Comparison of ENCODE assay signal across 8 cellular contexts in genomic region chr17:7573324-7574080, GRCh38. TPM values are rescaled to one million over a fixed set of nuclear protein-coding genes. Genes with fewer than 3 reads are reported as not detected.
A peak's percentile ranks its signal among the peaks of the same experiment; 100 is the strongest.
DNase-seq lines count a peak whose midpoint lies in the region; ATAC-seq and TF ChIP-seq lines count a peak whose summit lies in the region.

No MANE protein-coding gene starts in this region.

- H3K9me3 ChIP-seq in adipocyte (ENCODE audit: control insufficient read depth, low read length) (no peaks in the 10 kb centered on the region), heart right ventricle (no peaks in the 10 kb centered on the region), tibial nerve (no peaks in the 10 kb centered on the region)

- peak; percentile 72 to 86 (median 82) for ATAC-seq in heart right ventricle

- peak; percentile 76 to 95 for TF ChIP-seq EP300 in tibial nerve (IDR thresholded peaks at IDR 0.05)

- H3K27ac ChIP-seq in heart right ventricle (peak overlapping the region; percentile 95 to 100 (median 99)), tibial nerve (peak overlapping the region; percentile 98 to 100 (median 100))

- H3K4me1 ChIP-seq in adipocyte (ENCODE audit: control insufficient read depth, insufficient read depth, low read length), result peaks cover 45% of the 10 kb centered on the region
- H3K4me1 ChIP-seq in heart right ventricle, result peaks cover 14 to 61% (median 33%) of the 10 kb centered on the region in 9 donors
- H3K4me1 ChIP-seq in tibial nerve, result peaks cover 0 to 59% (median 27%) of the 10 kb centered on the region in 4 donors

- H3K4me3 ChIP-seq in adipocyte (ENCODE audit: low read length) (peak overlapping the region; percentile 91), heart right ventricle (peak overlapping the region; percentile 87 to 100 (median 98)), tibial nerve (peak overlapping the region; percentile 96 to 98 (median 97))

- H3K9ac ChIP-seq in adipocyte (ENCODE audit: low read length), result peak overlapping the region; percentile 100

- peak; percentile 32 to 78 for TF ChIP-seq POLR2A in tibial nerve (IDR thresholded peaks at IDR 0.05)

- 1% methylated on average over 70 to 71 of the region's 71 CpGs for WGBS in heart right ventricle, 2 donors
- WGBS in tibial nerve, 2 donors, result 0 to 1% methylated on average over 24 of the region's 71 CpGs

- DNase-seq in NCI-H2107 (lab: John Stamatoyannopoulos, UW) (peak; percentile 39), NCI-H2107 treated with DMSO at 0.1 percent for 48 hours (lab: John Stamatoyannopoulos, UW; ENCODE audit: unreplicated experiment) (no peak), MV-4-11 (lab: John Stamatoyannopoulos, UW) (peak; percentile 88), T follicular helper cell (ENCODE audit: low read depth) (peak; percentile 87), adipocyte (ENCODE audit: low read depth) (peak; percentile 94), heart right ventricle (peak; percentile 89 to 94), posterior cingulate gyrus (peak; percentile 79 to 98 (median 86)), tibial nerve (ENCODE audit: low spot score in 2 of 2) (peak; percentile 78 to 80)

- H3K36me3 ChIP-seq in adipocyte (ENCODE audit: control insufficient read depth, insufficient read depth, low read length, severe bottlenecking), result peaks cover 70% of the 10 kb centered on the region
- peaks cover 9 to 78% (median 59%) of the 10 kb centered on the region in 9 donors for H3K36me3 ChIP-seq in heart right ventricle
- H3K36me3 ChIP-seq in tibial nerve, result peaks cover 0 to 74% (median 34%) of the 10 kb centered on the region in 3 donors

- intact Hi-C loops in heart right ventricle (cut with DNase I), result loop anchor here in 2 of 10 donors (2.0 to 10.0 kb wide), 3 partner anchors 113 to 319 kb away; partner anchors contain the start of genes CTDNEP1 (in 1 of the 2), EIF5A (in 1 of the 2), ELP5 (in 1 of the 2) and TP53 (in 1 of the 2)
- intact Hi-C loops in posterior cingulate gyrus (cut with DNase I), result loop anchor here (1.0 to 5.0 kb wide), 2 partner anchors 10 to 114 kb away; partner anchors contain the start of genes MPDU1, TP53 and WRAP53

- H3K27me3 ChIP-seq in adipocyte (replicated peaks; ENCODE audit: control insufficient read depth, insufficient read depth, low read length) (no peaks in the 10 kb centered on the region), heart right ventricle (no peaks in the 10 kb centered on the region), tibial nerve (no peaks in the 10 kb centered on the region)

- TF ChIP-seq CTCF in heart right ventricle (IDR thresholded peaks at IDR 0.05) (no peak), tibial nerve (IDR thresholded peaks at IDR 0.05) (peak in 1 of 5 experiments; percentile 26)

RNA-seq across cellular contexts. Expression of gene CD68, which starts 5.9 kb away (rescaled TPM):
- total RNA-seq in heart right ventricle (100 to 1,000 TPM in 1 of 10 donors, 10 to 100 TPM in 4, 1 to 10 TPM in 5; 4.7 to 128 (median 13.0) TPM), tibial nerve (10 to 100 TPM; 19.3 to 65.7 (median 34.2) TPM)
- polyA plus RNA-seq in heart right ventricle, result 10 to 100 TPM; 15.7 to 40.0 TPM

RNA-seq across cellular contexts. Expression of gene MPDU1, which starts 10.2 kb away (rescaled TPM):
- total RNA-seq in heart right ventricle (10 to 100 TPM; 20.1 to 39.8 (median 23.5) TPM), tibial nerve (100 to 1,000 TPM in 1 of 4 donors, 10 to 100 TPM in 3; 58.3 to 102 (median 66.2) TPM)
- 10 to 100 TPM; 42.8 to 64.9 TPM for polyA plus RNA-seq in heart right ventricle

RNA-seq across cellular contexts. Expression of gene SENP3, which starts 11.8 kb away (rescaled TPM):
- 10 to 100 TPM; 22.4 to 34.3 (median 27.1) TPM for total RNA-seq in heart right ventricle
- polyA plus RNA-seq in heart right ventricle, result 10 to 100 TPM; 33.1 to 46.6 TPM
- 10 to 100 TPM; 54.3 to 75.4 (median 59.0) TPM for total RNA-seq in tibial nerve

RNA-seq across cellular contexts. Expression of gene TNFSF13, which starts 15.0 kb away (rescaled TPM):
- total RNA-seq in heart right ventricle (10 to 100 TPM in 2 of 10 donors, 1 to 10 TPM in 8; 4.1 to 25.0 (median 6.9) TPM), tibial nerve (10 to 100 TPM; 44.7 to 93.3 (median 64.7) TPM)
- 1 to 10 TPM; 7.5 to 8.0 TPM for polyA plus RNA-seq in heart right ventricle

RNA-seq across cellular contexts. Expression of gene SOX15, which starts 16.4 kb away (rescaled TPM):
- total RNA-seq in heart right ventricle (1 to 10 TPM in 6 of 10 donors, under 1 TPM in 4; 0.23 to 1.7 (median 1.2) TPM), tibial nerve (1 to 10 TPM; 3.1 to 6.9 (median 5.0) TPM)
- 1 to 10 TPM in 1 of 2 donors, under 1 TPM in 1; 0.78 to 2.6 TPM for polyA plus RNA-seq in heart right ventricle
